33 cellular contexts compared by ENCODE assay signal in the genomic region with DNA sequence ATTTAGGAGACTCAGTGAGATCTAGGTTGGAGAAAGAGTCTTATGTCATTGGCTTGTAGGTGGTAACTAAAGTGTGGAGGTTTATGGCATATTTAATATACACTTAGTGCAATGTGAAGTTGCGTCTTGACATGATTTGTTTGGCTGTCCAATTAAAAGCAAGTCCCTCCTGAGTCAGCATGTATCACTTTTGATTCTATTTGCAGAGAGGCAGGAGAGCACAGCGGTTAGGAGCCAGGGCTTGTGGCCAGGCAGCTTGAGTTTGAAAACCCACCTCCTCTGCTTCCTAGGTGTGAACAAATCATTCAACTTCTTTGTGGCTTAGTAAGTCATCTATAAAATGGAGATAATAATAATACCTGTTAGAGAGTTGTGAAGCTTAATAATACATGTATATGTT.
"Had no signal": no experiment of that assay in that cellular context is flagged by ENCODE, and none has a peak within 500 bp of the region (broad histone marks: within the 10 kb centered on the region; RNA-seq: fewer than 3 reads in every experiment).

No MANE protein-coding gene starts in this region.

- DNase-seq: activated B cell treated with CpG ODN at 0.5 μM for 24 hours; activated CD4-positive, alpha-beta memory T cell treated with anti-CD3 and anti-CD28 coated beads for 36 hours; activated CD4-positive, alpha-beta T cell treated with anti-CD3 and anti-CD28 coated beads for 4 hours; activated CD4-positive, alpha-beta T cell treated with anti-CD3 and anti-CD28 coated beads, Interleukin-2, amount 10 ng/mL, durations not matched to agents 24 days and 14 days; activated CD4-positive, alpha-beta T cell treated with anti-CD3 and anti-CD28 coated beads, Interleukin-2, amount 50 U/mL, for 1 hour; activated CD4-positive, alpha-beta T cell treated with anti-CD3 and anti-CD28 coated beads, Interleukin-2, amount 50 U/mL, for 4 hours; activated CD4-positive, CD25-positive, alpha-beta regulatory T cell treated with anti-CD3 and anti-CD28 coated beads, Interleukin-2, amount 50 U/mL, for 72 hours; activated CD8-positive, alpha-beta memory T cell treated with anti-CD3 and anti-CD28 coated beads, Interleukin-2, amount 50 U/mL, for 4 hours; activated CD8-positive, alpha-beta T cell treated with anti-CD3 and anti-CD28 coated beads for 36 hours; activated effector memory CD4-positive, alpha-beta T cell treated with anti-CD3 and anti-CD28 coated beads, Interleukin-2, amount 50 U/mL, for 16 hours; activated gamma-delta T cell treated with Interleukin-2 at 50 U/mL for 16 hours; activated naive CD4-positive, alpha-beta T cell; activated naive CD4-positive, alpha-beta T cell treated with anti-CD3 and anti-CD28 coated beads for 36 hours; activated naive CD4-positive, alpha-beta T cell treated with anti-CD3 and anti-CD28 coated beads, Interleukin-2, amount 50 U/mL, for 16 hours; activated naive CD8-positive, alpha-beta T cell treated with anti-CD3 and anti-CD28 coated beads for 36 hours; activated T-cell treated with anti-CD3 and anti-CD28 coated beads for 4 hours; activated T-cell treated with anti-CD3 and anti-CD28 coated beads, Interleukin-2, amount 50 U/mL, for 1 hour; activated T-cell treated with anti-CD3 and anti-CD28 coated beads, Interleukin-2, amount 50 U/mL, for 4 hours; activated T-cell treated with anti-CD3 and anti-CD28 coated beads, Interleukin-2, amount 50 U/mL, for 72 hours; adrenal gland; amniotic stem cell; aorta; body of pancreas; brain microvascular endothelial cell; central memory CD4-positive, alpha-beta T cell; T-helper 2 cell; T-helper 9 cell had no signal

- H3K36me3 ChIP-seq: adrenal gland, brain microvascular endothelial cell, breast epithelium had no signal

- H3K4me1 ChIP-seq: adrenal gland, body of pancreas, breast epithelium had no signal

- H3K27ac ChIP-seq: adrenal gland, body of pancreas, brain microvascular endothelial cell, breast epithelium, VCaP had no signal

- H3K36me3 Mint-ChIP-seq: activated CD4-positive, alpha-beta memory T cell treated with anti-CD3 and anti-CD28 coated beads for 36 hours; activated naive CD8-positive, alpha-beta T cell treated with anti-CD3 and anti-CD28 coated beads for 36 hours had no signal

- H3K27me3 ChIP-seq: body of pancreas, brain microvascular endothelial cell had no signal

- H3K9me3 ChIP-seq: adrenal gland, body of pancreas, breast epithelium had no signal

- H3K4me3 ChIP-seq: adrenal gland, body of pancreas, breast epithelium had no signal

- H3K27ac Mint-ChIP-seq: activated B cell treated with CpG ODN at 0.5 μM for 24 hours; activated CD4-positive, alpha-beta memory T cell treated with anti-CD3 and anti-CD28 coated beads for 36 hours; activated CD4-positive, alpha-beta T cell treated with anti-CD3 and anti-CD28 coated beads, Interleukin-2, amount 10 ng/mL, durations not matched to agents 24 days and 14 days; activated CD8-positive, alpha-beta T cell treated with anti-CD3 and anti-CD28 coated beads for 36 hours; activated naive CD4-positive, alpha-beta T cell treated with anti-CD3 and anti-CD28 coated beads for 36 hours; activated naive CD4-positive, alpha-beta T cell treated with anti-CD3 and anti-CD28 coated beads, Interleukin-2, amount 50 U/mL, for 72 hours; activated naive CD8-positive, alpha-beta T cell treated with anti-CD3 and anti-CD28 coated beads for 36 hours; activated T-cell treated with anti-CD3 and anti-CD28 coated beads, Interleukin-2, amount 50 U/mL, for 72 hours; activated T-helper 1 cell treated with anti-CD3 and anti-CD28 coated beads, Interleukin-12 subunit alpha, Interleukin-12 subunit beta, Interleukin-2, Interleukin-4 antibody, amounts not matched to agents 30 ng/mL and 10 ng/mL and 1 ng/mL, durations not matched to agents 14 hours and 24 hours and 36 hours; activated T-helper 17 cell treated with anti-CD3 and anti-CD28 coated beads, Interleukin-2, amount 50 U/mL, for 72 hours; T-helper 2 cell treated with Interferon-gamma antibody and Interleukin-4, amounts not matched to agents 5 μg/mL and 100 μg/mL, for 36 hours had no signal

- ATAC-seq: activated CD8-positive, alpha-beta T cell treated with anti-CD3 and anti-CD28 coated beads for 36 hours; activated naive CD4-positive, alpha-beta T cell treated with anti-CD3 and anti-CD28 coated beads, Interleukin-2, amount 50 U/mL, for 72 hours; activated T-cell treated with anti-CD3 and anti-CD28 coated beads, Interleukin-2, amount 50 U/mL, for 4 hours; activated T-cell treated with anti-CD3 and anti-CD28 coated beads, Interleukin-2, amount 50 U/mL, for 72 hours; activated T-helper 17 cell treated with anti-CD3 and anti-CD28 coated beads, Interleukin-2, amount 50 U/mL, for 72 hours; body of pancreas had no signal

- H3K4me3 Mint-ChIP-seq: activated B cell treated with CpG ODN at 0.5 μM for 24 hours; activated CD4-positive, alpha-beta memory T cell treated with anti-CD3 and anti-CD28 coated beads for 36 hours; activated CD4-positive, alpha-beta T cell treated with anti-CD3 and anti-CD28 coated beads, Interleukin-2, amount 10 ng/mL, durations not matched to agents 24 days and 14 days; activated CD8-positive, alpha-beta T cell treated with anti-CD3 and anti-CD28 coated beads for 36 hours; activated naive CD4-positive, alpha-beta T cell treated with anti-CD3 and anti-CD28 coated beads for 36 hours; activated naive CD8-positive, alpha-beta T cell treated with anti-CD3 and anti-CD28 coated beads for 36 hours; activated T-cell treated with anti-CD3 and anti-CD28 coated beads, Interleukin-2, amount 50 U/mL, for 4 hours; activated T-cell treated with anti-CD3 and anti-CD28 coated beads, Interleukin-2, amount 50 U/mL, for 72 hours; activated T-helper 1 cell treated with anti-CD3 and anti-CD28 coated beads, Interleukin-12 subunit alpha, Interleukin-12 subunit beta, Interleukin-2, Interleukin-4 antibody, amounts not matched to agents 30 ng/mL and 10 ng/mL and 1 ng/mL, durations not matched to agents 14 hours and 24 hours and 36 hours; activated T-helper 17 cell treated with anti-CD3 and anti-CD28 coated beads, Interleukin-2, amount 50 U/mL, for 72 hours; T-helper 2 cell treated with Interferon-gamma antibody and Interleukin-4, amounts not matched to agents 5 μg/mL and 100 μg/mL, for 36 hours had no signal

- H3K9me3 Mint-ChIP-seq: activated B cell treated with CpG ODN at 0.5 μM for 24 hours; activated CD4-positive, alpha-beta memory T cell treated with anti-CD3 and anti-CD28 coated beads for 36 hours; activated CD4-positive, alpha-beta T cell treated with anti-CD3 and anti-CD28 coated beads, Interleukin-2, amount 10 ng/mL, durations not matched to agents 24 days and 14 days; activated CD8-positive, alpha-beta T cell treated with anti-CD3 and anti-CD28 coated beads for 36 hours; activated naive CD8-positive, alpha-beta T cell treated with anti-CD3 and anti-CD28 coated beads for 36 hours; activated T-cell treated with anti-CD3 and anti-CD28 coated beads, Interleukin-2, amount 50 U/mL, for 4 hours; activated T-helper 1 cell treated with anti-CD3 and anti-CD28 coated beads, Interleukin-12 subunit alpha, Interleukin-12 subunit beta, Interleukin-2, Interleukin-4 antibody, amounts not matched to agents 30 ng/mL and 10 ng/mL and 1 ng/mL, durations not matched to agents 14 hours and 24 hours and 36 hours; activated T-helper 17 cell treated with anti-CD3 and anti-CD28 coated beads, Interleukin-2, amount 50 U/mL, for 72 hours; T-helper 2 cell treated with Interferon-gamma antibody and Interleukin-4, amounts not matched to agents 5 μg/mL and 100 μg/mL, for 36 hours had no signal

- H3K4me1 Mint-ChIP-seq: activated B cell treated with CpG ODN at 0.5 μM for 24 hours; activated CD4-positive, alpha-beta T cell treated with anti-CD3 and anti-CD28 coated beads, Interleukin-2, amount 10 ng/mL, durations not matched to agents 24 days and 14 days; activated naive CD8-positive, alpha-beta T cell treated with anti-CD3 and anti-CD28 coated beads for 36 hours; activated T-helper 17 cell treated with anti-CD3 and anti-CD28 coated beads, Interleukin-2, amount 50 U/mL, for 72 hours had no signal
